1 cellular context compared by ENCODE assay signal in genomic region chr4:69060651-69061308, GRCh38.
TF ChIP-seq lines count a peak whose summit lies in the region.

No MANE protein-coding gene starts in this region.

TF ChIP-seq in HepG2, 621 proteins besides CTCF, POLR2A, EP300 and RAD21 (continued from another document and continues in another):
- TF ChIP-seq ARID5B (CRISPR knock-in tag; IDR thresholded peaks at IDR 0.05) (peak; percentile 53; the same call in 1 of the 2 replicates), SP4 (CRISPR knock-in tag; IDR thresholded peaks at IDR 0.05) (no peak), CAMTA2 (CRISPR knock-in tag; IDR thresholded peaks at IDR 0.05; ENCODE audit: borderline replicate concordance) (no peak), CEBPG (CRISPR knock-in tag; IDR thresholded peaks at IDR 0.05) (no peak), ZNF574 (CRISPR knock-in tag; IDR thresholded peaks at IDR 0.05) (no peak), WIZ (CRISPR knock-in tag; IDR thresholded peaks at IDR 0.05) (no peak), ZMAT3 (CRISPR knock-in tag; conservative IDR thresholded peaks at IDR 0.05) (no peak), ZNF556 (CRISPR knock-in tag; IDR thresholded peaks at IDR 0.05; ENCODE audit: borderline replicate concordance) (0 out of 2 replicates have a peak, but pooled peaks have one; percentile 25), STAT6 (CRISPR knock-in tag; IDR thresholded peaks at IDR 0.05; ENCODE audit: borderline replicate concordance) (no peak), RORA (CRISPR knock-in tag; IDR thresholded peaks at IDR 0.05) (no peak), RFX3 (CRISPR knock-in tag; IDR thresholded peaks at IDR 0.05) (no peak), ZNF18 (CRISPR knock-in tag; IDR thresholded peaks at IDR 0.05; ENCODE audit: insufficient replicate concordance) (no peak), ZFY (CRISPR knock-in tag; IDR thresholded peaks at IDR 0.05) (no peak), ZNF703 (CRISPR knock-in tag; IDR thresholded peaks at IDR 0.05; ENCODE audit: borderline replicate concordance) (no peak), ELF1 (CRISPR knock-in tag; IDR thresholded peaks at IDR 0.05) (no peak), FOXC1 (CRISPR knock-in tag; IDR thresholded peaks at IDR 0.05; ENCODE audit: borderline replicate concordance) (no peak), ZBTB33 (CRISPR knock-in tag; IDR thresholded peaks at IDR 0.05) (no peak), ATF6 (CRISPR knock-in tag; conservative IDR thresholded peaks at IDR 0.05) (no peak), HES4 (CRISPR knock-in tag; IDR thresholded peaks at IDR 0.05; ENCODE audit: borderline replicate concordance) (no peak), PHF8 (CRISPR knock-in tag; IDR thresholded peaks at IDR 0.05) (no peak), GATAD1 (CRISPR knock-in tag; IDR thresholded peaks at IDR 0.05) (no peak), POGZ (CRISPR knock-in tag; IDR thresholded peaks at IDR 0.05) (peak; percentile 65), THYN1 (CRISPR knock-in tag; IDR thresholded peaks at IDR 0.05; ENCODE audit: borderline replicate concordance, low read depth) (no peak), TRIM24 (CRISPR knock-in tag; IDR thresholded peaks at IDR 0.05) (no peak), THAP11 (CRISPR knock-in tag; IDR thresholded peaks at IDR 0.05) (no peak), DMAP1 (CRISPR knock-in tag; IDR thresholded peaks at IDR 0.05) (no peak), NONO (IDR thresholded peaks at IDR 0.05) (no peak), NONO (CRISPR knock-in tag; conservative IDR thresholded peaks at IDR 0.05) (no peak), ZNF282 (IDR thresholded peaks at IDR 0.05; ENCODE audit: partially characterized antibody) (no peak), RELA (CRISPR knock-in tag; IDR thresholded peaks at IDR 0.05) (no peak), ZNF792 (CRISPR knock-in tag; IDR thresholded peaks at IDR 0.05) (no peak), ZNF766 (CRISPR knock-in tag; IDR thresholded peaks at IDR 0.05; ENCODE audit: borderline replicate concordance) (no peak), ZFP41 (CRISPR knock-in tag; IDR thresholded peaks at IDR 0.05; ENCODE audit: borderline replicate concordance) (no peak), NFATC3 (CRISPR knock-in tag; IDR thresholded peaks at IDR 0.05) (no peak), ETS1 (CRISPR knock-in tag; IDR thresholded peaks at IDR 0.05) (no peak), JUND (CRISPR knock-in tag; IDR thresholded peaks at IDR 0.05) (no peak), SOX6 (IDR thresholded peaks at IDR 0.05) (no peak), SOX6 (CRISPR knock-in tag; IDR thresholded peaks at IDR 0.05) (peak; percentile 56; the same call in 1 of the 2 replicates), ATF3 (CRISPR knock-in tag; IDR thresholded peaks at IDR 0.05) (no peak), STAG1 (CRISPR knock-in tag; IDR thresholded peaks at IDR 0.05) (peak; percentile 52), AHR (CRISPR knock-in tag; IDR thresholded peaks at IDR 0.05) (no peak), MTA1 (CRISPR knock-in tag; IDR thresholded peaks at IDR 0.05; ENCODE audit: borderline replicate concordance) (no peak), SOX13 (IDR thresholded peaks at IDR 0.05) (no peak), SOX13 (CRISPR knock-in tag; conservative IDR thresholded peaks at IDR 0.05 in 1 of 2, IDR thresholded peaks at IDR 0.05 in 1 of 2) (peak in 1 of 2 experiments; percentile 29; a peak in 2 of 4 replicates), GFI1 (CRISPR knock-in tag; IDR thresholded peaks at IDR 0.05; ENCODE audit: borderline replicate concordance) (0 out of 2 replicates have a peak, but pooled peaks have one; percentile 44), YEATS4 (CRISPR knock-in tag; IDR thresholded peaks at IDR 0.05; ENCODE audit: borderline replicate concordance) (no peak), FOXA1 (IDR thresholded peaks at IDR 0.05) (no peak), FOXA1 (CRISPR knock-in tag; IDR thresholded peaks at IDR 0.05) (no peak), AGO2 (optimal IDR thresholded peaks at IDR 0.05; ENCODE audit: low read depth, low read length) (no peak), AKAP8 (CRISPR knock-in tag; IDR thresholded peaks at IDR 0.05) (no peak)
